ENCODE assay signal across 34 cellular contexts in the genomic region with DNA sequence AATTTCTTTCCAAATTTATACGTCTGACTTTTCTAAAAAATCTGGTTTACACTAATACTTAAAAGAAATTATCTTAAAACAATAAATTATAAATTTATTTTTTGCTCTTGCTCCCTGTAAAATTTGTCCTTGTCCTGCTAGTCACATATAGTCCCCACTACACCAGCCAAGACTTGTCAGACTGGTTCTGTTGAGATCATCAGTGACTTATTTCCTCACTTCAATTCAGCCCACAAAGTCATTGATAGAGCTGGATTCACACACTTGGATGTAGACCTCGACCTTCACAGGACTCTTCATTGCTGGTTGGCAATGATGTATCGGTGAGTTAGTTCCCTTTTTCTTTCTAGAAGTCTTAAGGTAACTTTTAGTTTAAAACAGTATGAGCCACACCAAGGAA. TPM values are rescaled to one million over a fixed set of nuclear protein-coding genes. Genes with fewer than 3 reads are reported as not detected.
DNase-seq lines count a peak whose midpoint lies in the region; ATAC-seq, FAIRE-seq and TF ChIP-seq lines count a peak whose summit lies in the region.
"Had no signal": no experiment of that assay in that cellular context is flagged by ENCODE, and none has a peak within 500 bp of the region (broad histone marks: within the 10 kb centered on the region; RNA-seq: fewer than 3 reads in every experiment).

A gene with protein sequence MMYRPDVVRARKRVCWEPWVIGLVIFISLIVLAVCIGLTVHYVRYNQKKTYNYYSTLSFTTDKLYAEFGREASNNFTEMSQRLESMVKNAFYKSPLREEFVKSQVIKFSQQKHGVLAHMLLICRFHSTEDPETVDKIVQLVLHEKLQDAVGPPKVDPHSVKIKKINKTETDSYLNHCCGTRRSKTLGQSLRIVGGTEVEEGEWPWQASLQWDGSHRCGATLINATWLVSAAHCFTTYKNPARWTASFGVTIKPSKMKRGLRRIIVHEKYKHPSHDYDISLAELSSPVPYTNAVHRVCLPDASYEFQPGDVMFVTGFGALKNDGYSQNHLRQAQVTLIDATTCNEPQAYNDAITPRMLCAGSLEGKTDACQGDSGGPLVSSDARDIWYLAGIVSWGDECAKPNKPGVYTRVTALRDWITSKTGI (plus strand): TSS at position 263 of the 400 bp plus-strand sequence. CDS start 50 bp downstream, at position 313.

- no peaks in the 10 kb centered on the region for H3K27me3 Mint-ChIP-seq in stimulated activated naive CD8-positive, alpha-beta T cell treated with anti-CD3 and anti-CD28 coated beads, Interleukin-15, amount 100 ng/mL, for 72 hours
- H3K27me3 Mint-ChIP-seq: activated CD8-positive, alpha-beta T cell treated with anti-CD3 and anti-CD28 coated beads for 36 hours; progenitor cell of endocrine pancreas had no signal

- no peak within 1 kb of the TSS for H3K27ac Mint-ChIP-seq in stimulated activated naive CD8-positive, alpha-beta T cell treated with anti-CD3 and anti-CD28 coated beads, Interleukin-15, amount 100 ng/mL, for 72 hours
- H3K27ac Mint-ChIP-seq: activated CD8-positive, alpha-beta T cell treated with anti-CD3 and anti-CD28 coated beads for 36 hours; activated T-helper 17 cell treated with anti-CD3 and anti-CD28 coated beads, Interleukin-2, amount 50 U/mL, for 72 hours; naive B cell; progenitor cell of endocrine pancreas had no signal

- no peak within 1 kb of the TSS for H3K4me3 ChIP-seq in bronchial epithelial cell (ENCODE audit: low read depth, low read length)
- H3K4me3 ChIP-seq: HAP-1, heart left ventricle, K562, testis had no signal

- no peaks in the 10 kb centered on the region for H3K27me3 ChIP-seq in bronchial epithelial cell (ENCODE audit: control insufficient read depth, insufficient read depth, low read length)
- H3K27me3 ChIP-seq: BE2C, heart left ventricle, testis had no signal

- no peak for DNase-seq in stimulated activated naive CD8-positive, alpha-beta T cell treated with anti-CD3 and anti-CD28 coated beads, Interleukin-15, Interleukin-2, amounts not matched to agents 100 U/mL and 50 U/mL, for 24 hours
- DNase-seq in stimulated activated naive CD8-positive, alpha-beta T cell treated with anti-CD3 and anti-CD28 coated beads, Interleukin-15, amount 100 ng/mL, for 72 hours, result no peak
- DNase-seq in bronchial epithelial cell (ENCODE audit: low read depth) (peak; percentile 86), kidney tubule cell (ENCODE audit: low spot score) (peak; percentile 50), LoVo (ENCODE audit: low spot score) (no peak), NCI-H1436 (lab: John Stamatoyannopoulos, UW) (no peak), AG08395 (ENCODE audit: low spot score) (no peak)
- DNase-seq: activated CD4-positive, alpha-beta T cell treated with anti-CD3 and anti-CD28 coated beads for 1 hour; activated CD8-positive, alpha-beta T cell treated with anti-CD3 and anti-CD28 coated beads for 36 hours; activated naive CD4-positive, alpha-beta T cell treated with anti-CD3 and anti-CD28 coated beads, Interleukin-2, amount 50 U/mL, for 16 hours; amniotic stem cell; BE2C; CD8-positive, alpha-beta memory T cell; GDM1; heart left ventricle; left cardiac atrium; MM.1S; naive B cell; NCI-H1417 treated with DMSO at 0.1 percent for 48 hours; NCI-H526 treated with DMSO at 0.1 percent for 48 hours; stimulated activated CD4-positive, alpha-beta T cell treated with anti-CD3 and anti-CD28 coated beads, Interleukin-15, amount 100 ng/mL, for 24 hours; stimulated activated naive CD4-positive, alpha-beta T cell; T-helper 1 cell; testis had no signal

- H3K4me1 Mint-ChIP-seq in stimulated activated naive CD8-positive, alpha-beta T cell treated with anti-CD3 and anti-CD28 coated beads, Interleukin-15, amount 100 ng/mL, for 72 hours, result peaks cover 32% of the 10 kb centered on the region

- no peak within 1 kb of the TSS for H3K4me3 Mint-ChIP-seq in stimulated activated naive CD8-positive, alpha-beta T cell treated with anti-CD3 and anti-CD28 coated beads, Interleukin-15, amount 100 ng/mL, for 72 hours
- H3K4me3 Mint-ChIP-seq: activated CD8-positive, alpha-beta T cell treated with anti-CD3 and anti-CD28 coated beads for 36 hours; activated T-helper 17 cell treated with anti-CD3 and anti-CD28 coated beads, Interleukin-2, amount 50 U/mL, for 72 hours; CD8-positive, alpha-beta memory T cell; naive B cell had no signal

- no peak for FAIRE-seq in bronchial epithelial cell (lab: Jason Lieb, UNC)
- FAIRE-seq: GM19239, K562, TTC549 had no signal

- ATAC-seq in stimulated activated naive CD8-positive, alpha-beta T cell treated with anti-CD3 and anti-CD28 coated beads, Interleukin-15, Interleukin-2, amounts not matched to agents 100 U/mL and 50 U/mL, for 24 hours, result peak; percentile 26
- no peak for ATAC-seq in stimulated activated naive CD8-positive, alpha-beta T cell treated with anti-CD3 and anti-CD28 coated beads, Interleukin-15, amount 100 ng/mL, for 72 hours
- no peak for ATAC-seq in GM18867 (IDR thresholded peaks at IDR 0.05; ENCODE audit: unreplicated experiment)
- ATAC-seq: activated CD8-positive, alpha-beta T cell treated with anti-CD3 and anti-CD28 coated beads for 36 hours; activated T-helper 17 cell treated with anti-CD3 and anti-CD28 coated beads, Interleukin-2, amount 50 U/mL, for 72 hours; heart left ventricle; K562; left cardiac atrium had no signal

- no peak for TF ChIP-seq CTCF in bronchial epithelial cell (IDR thresholded peaks at IDR 0.05; ENCODE audit: insufficient read depth, low read length, severe bottlenecking)

- H3K9me3 Mint-ChIP-seq in stimulated activated naive CD8-positive, alpha-beta T cell treated with anti-CD3 and anti-CD28 coated beads, Interleukin-15, amount 100 ng/mL, for 72 hours, result peaks cover 0 to 5% of the 10 kb centered on the region in 2 donors
- H3K9me3 Mint-ChIP-seq: activated CD8-positive, alpha-beta T cell treated with anti-CD3 and anti-CD28 coated beads for 36 hours; activated T-helper 17 cell treated with anti-CD3 and anti-CD28 coated beads, Interleukin-2, amount 50 U/mL, for 72 hours; CD8-positive, alpha-beta memory T cell had no signal

- no peaks in the 10 kb centered on the region for H3K36me3 ChIP-seq in bronchial epithelial cell (ENCODE audit: control insufficient read depth, insufficient read depth, low read length)
- H3K36me3 ChIP-seq: BE2C, HAP-1, heart left ventricle had no signal

RNA-seq across cellular contexts. Expression of the gene that starts here (rescaled TPM):
- total RNA-seq in bronchial epithelial cell, result 9.2 and 45.2 TPM in 2 replicates
- total RNA-seq: A673; activated T-helper 17 cell treated with anti-CD3 and anti-CD28 coated beads, Interleukin-2, amount 50 U/mL, for 72 hours; fibroblast of villous mesenchyme; heart left ventricle; K562; left cardiac atrium; mesenteric fat pad had no signal

Comparison
In these comparisons a context has a peak if more than half of its experiments do, and no peak if none do; other contexts are left out.
1. DNase-seq: peak in bronchial epithelial cell (single experiment) and kidney tubule cell (single experiment); none in stimulated activated naive CD8-positive, alpha-beta T cell treated with anti-CD3 and anti-CD28 coated beads, Interleukin-15, Interleukin-2, amounts not matched to agents 100 U/mL and 50 U/mL, for 24 hours (single experiment), stimulated activated naive CD8-positive, alpha-beta T cell treated with anti-CD3 and anti-CD28 coated beads, Interleukin-15, amount 100 ng/mL, for 72 hours (0 of 2), LoVo (single experiment), NCI-H1436 (single experiment) and AG08395 (single experiment).